ENCODE assay signal across 1 cellular context in the genomic region with DNA sequence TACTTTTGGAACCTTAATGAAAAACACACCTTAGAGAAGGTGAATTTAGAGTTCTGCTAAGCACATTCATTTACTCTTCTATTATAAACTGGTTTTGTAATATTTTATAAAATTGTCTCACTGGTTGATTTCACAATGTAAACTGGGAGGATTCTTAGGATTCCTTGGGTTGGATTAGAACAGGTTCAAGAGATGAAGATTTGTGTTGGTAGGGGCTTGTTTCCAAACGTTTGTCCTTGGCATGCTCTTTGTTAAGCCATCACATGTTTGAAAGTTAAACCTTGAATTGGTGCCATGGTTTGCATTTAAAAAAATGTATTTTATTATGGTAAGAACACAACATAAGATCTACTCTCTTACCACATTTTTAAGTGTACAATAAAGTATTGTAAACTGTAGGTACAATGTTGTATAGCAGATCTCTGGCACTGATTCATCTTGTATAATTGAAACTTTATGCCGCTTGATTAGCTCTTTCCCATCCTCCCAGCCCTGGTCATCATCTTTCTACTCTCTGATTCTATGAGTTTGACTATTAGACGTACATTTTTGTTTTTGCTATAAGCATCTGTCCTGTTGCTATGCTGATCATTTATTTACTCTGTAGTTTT.
TF ChIP-seq lines count a peak whose summit lies in the region.

No MANE protein-coding gene starts in this region.

TF ChIP-seq in neural cell, 6 proteins besides CTCF, POLR2A, EP300 and RAD21:
- TF ChIP-seq REST (IDR thresholded peaks at IDR 0.05; ENCODE audit: borderline replicate concordance) (no peak), SMC3 (conservative IDR thresholded peaks at IDR 0.05; ENCODE audit: poor library complexity) (no peak), EZH2 (IDR thresholded peaks at IDR 0.05; ENCODE audit: borderline replicate concordance, insufficient read depth, low read length, poor library complexity, severe bottlenecking) (no peak), MXI1 (conservative IDR thresholded peaks at IDR 0.05; ENCODE audit: poor library complexity, severe bottlenecking) (no peak), TAF1 (IDR thresholded peaks at IDR 0.05; ENCODE audit: low read depth) (no peak), POLR2AphosphoS5 (IDR thresholded peaks at IDR 0.05) (no peak)
